In genomic region chr2:168457177-168457905, GRCh38 we compare ENCODE assay signal across 8 cellular contexts. TPM values are rescaled to one million over a fixed set of nuclear protein-coding genes. Genes with fewer than 3 reads are reported as not detected.
DNase-seq lines count a peak whose midpoint lies in the region; ATAC-seq and FAIRE-seq lines count a peak whose summit lies in the region.

No MANE protein-coding gene starts in this region.

- no peaks in the 10 kb centered on the region for H3K9me3 Mint-ChIP-seq in activated T-cell treated with anti-CD3 and anti-CD28 coated beads, Interleukin-2, amount 50 U/mL, for 72 hours
- no peaks in the 10 kb centered on the region for H3K9me3 Mint-ChIP-seq in central memory CD8-positive, alpha-beta T cell

- H3K27me3 Mint-ChIP-seq in activated T-cell treated with anti-CD3 and anti-CD28 coated beads, Interleukin-2, amount 50 U/mL, for 72 hours (ENCODE audit: low read depth): no peaks in the 10 kb centered on the region
- no peaks in the 10 kb centered on the region for H3K27me3 Mint-ChIP-seq in central memory CD8-positive, alpha-beta T cell

- ATAC-seq in activated T-cell treated with anti-CD3 and anti-CD28 coated beads, Interleukin-2, amount 50 U/mL, for 72 hours (replicated peaks in 1 of 2): no peak
- ATAC-seq in central memory CD8-positive, alpha-beta T cell (replicated peaks; ENCODE audit: extremely low read depth, poor library complexity, severe bottlenecking): peak; percentile 8

- H3K4me1 ChIP-seq in muscle layer of duodenum (ENCODE audit: control insufficient read depth in 1 of 2, insufficient read depth in 2 of 2, low read length in 2 of 2): peaks cover 0 to 23% of the 10 kb centered on the region in 2 donors

- no peaks in the 10 kb centered on the region for H3K27me3 ChIP-seq in muscle layer of duodenum (ENCODE audit: low read depth, low read length)

- H3K27ac Mint-ChIP-seq in activated T-cell treated with anti-CD3 and anti-CD28 coated beads, Interleukin-2, amount 50 U/mL, for 72 hours: peak overlapping the region; percentile 23
- no peak overlapping the region for H3K27ac Mint-ChIP-seq in central memory CD8-positive, alpha-beta T cell (ENCODE audit: low read depth)

- no peak for FAIRE-seq in urothelium cell line (lab: Jason Lieb, UNC)

- H3K4me1 Mint-ChIP-seq in activated T-cell treated with anti-CD3 and anti-CD28 coated beads, Interleukin-2, amount 50 U/mL, for 72 hours (ENCODE audit: low read depth): peaks cover 50% of the 10 kb centered on the region
- H3K4me1 Mint-ChIP-seq in central memory CD8-positive, alpha-beta T cell: no peaks in the 10 kb centered on the region

- no peaks in the 10 kb centered on the region for H3K9me3 ChIP-seq in muscle layer of duodenum (ENCODE audit: control insufficient read depth in 1 of 2, low read length in 2 of 2)

- peak overlapping the region; percentile 87 to 99 for H3K4me3 ChIP-seq in muscle layer of duodenum (ENCODE audit: low read depth in 1 of 2, low read length in 2 of 2)

- H3K4me3 Mint-ChIP-seq in activated T-cell treated with anti-CD3 and anti-CD28 coated beads, Interleukin-2, amount 50 U/mL, for 72 hours: no peak overlapping the region
- no peak overlapping the region for H3K4me3 Mint-ChIP-seq in central memory CD8-positive, alpha-beta T cell

- peaks cover 1 to 3% of the 10 kb centered on the region in 2 donors for H3K36me3 Mint-ChIP-seq in activated T-cell treated with anti-CD3 and anti-CD28 coated beads, Interleukin-2, amount 50 U/mL, for 72 hours (ENCODE audit: insufficient read depth in 2 of 2)
- H3K36me3 Mint-ChIP-seq in central memory CD8-positive, alpha-beta T cell (ENCODE audit: insufficient read depth): peaks cover 1% of the 10 kb centered on the region

- DNase-seq in activated T-cell treated with anti-CD3 and anti-CD28 coated beads, Interleukin-2, amount 50 U/mL, for 72 hours: peak in 1 of 2 donors; percentile 12
- DNase-seq in activated T-cell treated with anti-CD3 and anti-CD28 coated beads, Interleukin-2, amount 50 U/mL, for 1 hour: no peak
- peak; percentile 79 to 94 for DNase-seq in Kasumi-1 (lab: John Stamatoyannopoulos, UW)
- no peak for DNase-seq in central memory CD8-positive, alpha-beta T cell (ENCODE audit: low spot score in 2 of 2)
- DNase-seq in islet precursor cell: no peak
- DNase-seq in urothelium cell line (ENCODE audit: low spot score): no peak
- no peak for DNase-seq in SHP77 (lab: John Stamatoyannopoulos, UW)

- no peaks in the 10 kb centered on the region for H3K36me3 ChIP-seq in muscle layer of duodenum (ENCODE audit: control insufficient read depth in 1 of 2, insufficient read depth in 2 of 2, low read length in 2 of 2)

- H3K27ac ChIP-seq in muscle layer of duodenum (ENCODE audit: low read length): peak overlapping the region; percentile 50

RNA-seq across cellular contexts. Expression of gene CERS6, which starts 1.3 kb away (rescaled TPM):
- total RNA-seq in activated T-cell treated with anti-CD3 and anti-CD28 coated beads, Interleukin-2, amount 50 U/mL, for 72 hours: 10 to 100 TPM; 11.2 to 18.5 TPM

Comparison
In these comparisons a context has a peak if more than half of its experiments do, and no peak if none do; other contexts are left out.
1. DNase-seq: peak in Kasumi-1 (2 of 2); none in activated T-cell treated with anti-CD3 and anti-CD28 coated beads, Interleukin-2, amount 50 U/mL, for 1 hour (single experiment), central memory CD8-positive, alpha-beta T cell (0 of 2), islet precursor cell (single experiment), urothelium cell line (single experiment) and SHP77 (0 of 2).